In genomic region chr9:82488319-82488701, GRCh38 we compare ENCODE assay signal across 18 cellular contexts.
DNase-seq lines count a peak whose midpoint lies in the region; TF ChIP-seq lines count a peak whose summit lies in the region.
"Had no signal": no experiment of that assay in that cellular context is flagged by ENCODE, and none has a peak within 500 bp of the region (broad histone marks: within the 10 kb centered on the region; RNA-seq: fewer than 3 reads in every experiment).

No MANE protein-coding gene starts in this region.

- H3K4me3 ChIP-seq in uterus: no peak overlapping the region
- H3K4me3 ChIP-seq: colonic mucosa had no signal

- no peaks in the 10 kb centered on the region for H3K36me3 Mint-ChIP-seq in activated T-helper 1 cell treated with anti-CD3 and anti-CD28 coated beads, Interleukin-12 subunit alpha, Interleukin-12 subunit beta, Interleukin-2, Interleukin-4 antibody, amounts not matched to agents 30 ng/mL and 10 ng/mL and 1 ng/mL, durations not matched to agents 14 hours and 24 hours and 36 hours (ENCODE audit: low read depth)
- H3K36me3 Mint-ChIP-seq: activated naive CD8-positive, alpha-beta T cell treated with anti-CD3 and anti-CD28 coated beads, Interleukin-2, amount 10 ng/mL, durations not matched to agents 7 days and 5 days; T-cell had no signal

- no peaks in the 10 kb centered on the region for H3K27me3 Mint-ChIP-seq in activated T-helper 1 cell treated with anti-CD3 and anti-CD28 coated beads, Interleukin-12 subunit alpha, Interleukin-12 subunit beta, Interleukin-2, Interleukin-4 antibody, amounts not matched to agents 30 ng/mL and 10 ng/mL and 1 ng/mL, durations not matched to agents 14 hours and 24 hours and 36 hours (ENCODE audit: insufficient read depth)
- H3K27me3 Mint-ChIP-seq: activated naive CD8-positive, alpha-beta T cell treated with anti-CD3 and anti-CD28 coated beads, Interleukin-2, amount 10 ng/mL, durations not matched to agents 7 days and 5 days; stimulated activated naive CD8-positive, alpha-beta T cell treated with anti-CD3 and anti-CD28 coated beads, Interleukin-15, Interleukin-2, amounts not matched to agents 100 ng/mL and 50 ng/mL, for 24 hours; T-cell had no signal

- H3K4me3 Mint-ChIP-seq in activated T-helper 1 cell treated with anti-CD3 and anti-CD28 coated beads, Interleukin-12 subunit alpha, Interleukin-12 subunit beta, Interleukin-2, Interleukin-4 antibody, amounts not matched to agents 30 ng/mL and 10 ng/mL and 1 ng/mL, durations not matched to agents 14 hours and 24 hours and 36 hours: no peak overlapping the region
- H3K4me3 Mint-ChIP-seq: activated naive CD8-positive, alpha-beta T cell treated with anti-CD3 and anti-CD28 coated beads, Interleukin-2, amount 10 ng/mL, durations not matched to agents 7 days and 5 days; stimulated activated naive CD8-positive, alpha-beta T cell treated with anti-CD3 and anti-CD28 coated beads, Interleukin-15, Interleukin-2, amounts not matched to agents 100 ng/mL and 50 ng/mL, for 24 hours; T-cell had no signal

- H3K4me1 Mint-ChIP-seq in activated T-helper 1 cell treated with anti-CD3 and anti-CD28 coated beads, Interleukin-12 subunit alpha, Interleukin-12 subunit beta, Interleukin-2, Interleukin-4 antibody, amounts not matched to agents 30 ng/mL and 10 ng/mL and 1 ng/mL, durations not matched to agents 14 hours and 24 hours and 36 hours (ENCODE audit: low read depth): no peaks in the 10 kb centered on the region
- H3K4me1 Mint-ChIP-seq: activated naive CD8-positive, alpha-beta T cell treated with anti-CD3 and anti-CD28 coated beads, Interleukin-2, amount 10 ng/mL, durations not matched to agents 7 days and 5 days; T-cell had no signal

- intact Hi-C loops in uterus (cut with DNase I; ENCODE audit: low total_unique reads): no loop called here
- intact Hi-C loops in activated T-helper 1 cell treated with anti-CD3 and anti-CD28 coated beads, Interleukin-12 subunit alpha, Interleukin-12 subunit beta, Interleukin-2, Interleukin-4 antibody, amounts not matched to agents 30 ng/mL and 10 ng/mL and 1 ng/mL, durations not matched to agents 14 hours and 24 hours and 36 hours (cut with micrococcal nuclease): no loop called here

- TF ChIP-seq POLR2A in uterus (IDR thresholded peaks at IDR 0.05): no peak

- no peak for TF ChIP-seq CTCF in uterus (IDR thresholded peaks at IDR 0.05)

- peak in 2 of 3 experiments; percentile 47 to 79 for DNase-seq in NCI-H1417 (lab: John Stamatoyannopoulos, UW)
- no peak for DNase-seq in NCI-H1417 treated with DMSO at 0.1 percent for 48 hours (lab: John Stamatoyannopoulos, UW)
- no peak for DNase-seq in caudate nucleus (lab: John Stamatoyannopoulos, UW)
- peak; percentile 5 for DNase-seq in medulla oblongata (ENCODE audit: extremely low spot score)
- no peak for DNase-seq in uterus
- no peak for DNase-seq in activated T-helper 1 cell treated with anti-CD3 and anti-CD28 coated beads, Interleukin-12 subunit alpha, Interleukin-12 subunit beta, Interleukin-2, Interleukin-4 antibody, amounts not matched to agents 30 ng/mL and 10 ng/mL and 1 ng/mL, durations not matched to agents 14 hours and 24 hours and 36 hours (ENCODE audit: low spot score)
- no peak for DNase-seq in NCI-H526 (lab: John Stamatoyannopoulos, UW)
- DNase-seq in mesenteric fat pad (ENCODE audit: low spot score): no peak
- DNase-seq: 8988T; activated CD4-positive, CD25-positive, alpha-beta regulatory T cell treated with anti-CD3 and anti-CD28 coated beads, Interleukin-2, amount 50 U/mL, for 72 hours; activated naive CD8-positive, alpha-beta T cell treated with anti-CD3 and anti-CD28 coated beads, Interleukin-2, amount 10 ng/mL, durations not matched to agents 7 days and 5 days; activated T-cell treated with anti-CD3 and anti-CD28 coated beads for 4 hours; colonic mucosa; KBM-7; NCI-H2107; stimulated activated CD4-positive, alpha-beta T cell treated with anti-CD3 and anti-CD28 coated beads, Interleukin-4, amount 100 ng/mL, for 24 hours; T-cell had no signal

- no peaks in the 10 kb centered on the region for H3K9me3 ChIP-seq in uterus
- H3K9me3 ChIP-seq: colonic mucosa had no signal

- no peaks in the 10 kb centered on the region for H3K27me3 ChIP-seq in uterus
- H3K27me3 ChIP-seq: colonic mucosa had no signal

- H3K36me3 ChIP-seq in uterus: no peaks in the 10 kb centered on the region
- H3K36me3 ChIP-seq: colonic mucosa had no signal

- no peaks in the 10 kb centered on the region for H3K9me3 Mint-ChIP-seq in activated T-helper 1 cell treated with anti-CD3 and anti-CD28 coated beads, Interleukin-12 subunit alpha, Interleukin-12 subunit beta, Interleukin-2, Interleukin-4 antibody, amounts not matched to agents 30 ng/mL and 10 ng/mL and 1 ng/mL, durations not matched to agents 14 hours and 24 hours and 36 hours
- H3K9me3 Mint-ChIP-seq: activated naive CD8-positive, alpha-beta T cell treated with anti-CD3 and anti-CD28 coated beads, Interleukin-2, amount 10 ng/mL, durations not matched to agents 7 days and 5 days; stimulated activated naive CD8-positive, alpha-beta T cell treated with anti-CD3 and anti-CD28 coated beads, Interleukin-15, Interleukin-2, amounts not matched to agents 100 ng/mL and 50 ng/mL, for 24 hours had no signal

- no peaks in the 10 kb centered on the region for H3K4me1 ChIP-seq in uterus
- H3K4me1 ChIP-seq: colonic mucosa had no signal

- H3K27ac ChIP-seq in caudate nucleus (ENCODE audit: low read depth, low read length) (peak overlapping the region; percentile 79), uterus (peak overlapping the region; percentile 30 to 62)
- H3K27ac ChIP-seq: colonic mucosa had no signal

- H3K27ac Mint-ChIP-seq in activated T-helper 1 cell treated with anti-CD3 and anti-CD28 coated beads, Interleukin-12 subunit alpha, Interleukin-12 subunit beta, Interleukin-2, Interleukin-4 antibody, amounts not matched to agents 30 ng/mL and 10 ng/mL and 1 ng/mL, durations not matched to agents 14 hours and 24 hours and 36 hours: no peak overlapping the region
- H3K27ac Mint-ChIP-seq: activated naive CD8-positive, alpha-beta T cell treated with anti-CD3 and anti-CD28 coated beads, Interleukin-2, amount 10 ng/mL, durations not matched to agents 7 days and 5 days; stimulated activated naive CD8-positive, alpha-beta T cell treated with anti-CD3 and anti-CD28 coated beads, Interleukin-15, Interleukin-2, amounts not matched to agents 100 ng/mL and 50 ng/mL, for 24 hours; T-cell had no signal

Comparison
In these comparisons a context has a peak if more than half of its experiments do, and no peak if none do; other contexts are left out.
1. DNase-seq: peak in NCI-H1417 (2 of 3) and medulla oblongata (single experiment); none in NCI-H1417 treated with DMSO at 0.1 percent for 48 hours (single experiment), caudate nucleus (0 of 61), uterus (0 of 2), activated T-helper 1 cell treated with anti-CD3 and anti-CD28 coated beads, Interleukin-12 subunit alpha, Interleukin-12 subunit beta, Interleukin-2, Interleukin-4 antibody, amounts not matched to agents 30 ng/mL and 10 ng/mL and 1 ng/mL, durations not matched to agents 14 hours and 24 hours and 36 hours (single experiment), NCI-H526 (0 of 2) and mesenteric fat pad (single experiment).